In genomic region chr15:39413558-39413957, GRCh38 we compare ENCODE assay signal across 12 cellular contexts.
DNase-seq lines count a peak whose midpoint lies in the region; ATAC-seq and TF ChIP-seq lines count a peak whose summit lies in the region.
"Had no signal": no experiment of that assay in that cellular context is flagged by ENCODE, and none has a peak within 500 bp of the region (broad histone marks: within the 10 kb centered on the region; RNA-seq: fewer than 3 reads in every experiment).

No MANE protein-coding gene starts in this region.

- H3K27me3 Mint-ChIP-seq in stimulated activated memory B cell treated with anti-CD40 and anti-IgM and Interleukin-4, amounts not matched to agents 10 μg/mL and 1 μg/mL and 100 μg/mL, for 72 hours = no peaks in the 10 kb centered on the region

- peaks cover 3% of the 10 kb centered on the region for H3K9me3 Mint-ChIP-seq in stimulated activated memory B cell treated with anti-CD40 and anti-IgM and Interleukin-4, amounts not matched to agents 10 μg/mL and 1 μg/mL and 100 μg/mL, for 72 hours

- no peak overlapping the region for H3K4me3 Mint-ChIP-seq in stimulated activated memory B cell treated with anti-CD40 and anti-IgM and Interleukin-4, amounts not matched to agents 10 μg/mL and 1 μg/mL and 100 μg/mL, for 72 hours
- H3K4me3 Mint-ChIP-seq: activated T-cell treated with anti-CD3 and anti-CD28 coated beads, Interleukin-2, amount 50 U/mL, for 24 hours; mesothelial cell of epicardium had no signal

- DNase-seq in GM13976 (ENCODE audit: low spot score) (peak; percentile 35), adipocyte (ENCODE audit: low read depth) (peak; percentile 60), ecto neural progenitor cell (ENCODE audit: low spot score) (no peak), anterior cingulate cortex (lab: John Stamatoyannopoulos, UW) (no peak), GF-D8 (lab: John Stamatoyannopoulos, UW) (no peak)
- DNase-seq: activated T-cell treated with anti-CD3 and anti-CD28 coated beads, Interleukin-2, amount 50 U/mL, for 24 hours; NCI-H2227 treated with DMSO at 0.1 percent for 48 hours had no signal

- H3K27ac Mint-ChIP-seq in stimulated activated memory B cell treated with anti-CD40 and anti-IgM and Interleukin-4, amounts not matched to agents 10 μg/mL and 1 μg/mL and 100 μg/mL, for 72 hours = no peak overlapping the region
- H3K27ac Mint-ChIP-seq: activated T-cell treated with anti-CD3 and anti-CD28 coated beads, Interleukin-2, amount 50 U/mL, for 24 hours had no signal

- no peak for TF ChIP-seq CTCF in GM13976 (IDR thresholded peaks at IDR 0.05; ENCODE audit: borderline replicate concordance, control extremely low read depth, extremely low read depth, insufficient read depth, missing control alignments)

- peaks cover 4% of the 10 kb centered on the region for H3K4me1 Mint-ChIP-seq in stimulated activated memory B cell treated with anti-CD40 and anti-IgM and Interleukin-4, amounts not matched to agents 10 μg/mL and 1 μg/mL and 100 μg/mL, for 72 hours

- in situ Hi-C loops in GM13976 (cut with MboI; ENCODE audit: low sequenced_read_pairs, unreplicated experiment) = no loop called here

- H3K27me3 ChIP-seq in adipocyte (replicated peaks; ENCODE audit: control insufficient read depth, insufficient read depth, low read length) = no peaks in the 10 kb centered on the region

- H3K4me3 ChIP-seq in adipocyte (ENCODE audit: low read length) = no peak overlapping the region
- H3K4me3 ChIP-seq: thoracic aorta had no signal

- peaks cover 6% of the 10 kb centered on the region for H3K4me1 ChIP-seq in adipocyte (ENCODE audit: control insufficient read depth, insufficient read depth, low read length)

- peaks cover 9% of the 10 kb centered on the region for H3K9me3 ChIP-seq in adipocyte (ENCODE audit: control insufficient read depth, low read length)
- H3K9me3 ChIP-seq: thoracic aorta had no signal

- no peaks in the 10 kb centered on the region for H3K36me3 Mint-ChIP-seq in stimulated activated memory B cell treated with anti-CD40 and anti-IgM and Interleukin-4, amounts not matched to agents 10 μg/mL and 1 μg/mL and 100 μg/mL, for 72 hours

- no peak overlapping the region for H3K9ac ChIP-seq in adipocyte (ENCODE audit: low read length)

- no peaks in the 10 kb centered on the region for H3K36me3 ChIP-seq in adipocyte (ENCODE audit: control insufficient read depth, insufficient read depth, low read length, severe bottlenecking)
- H3K36me3 ChIP-seq: thoracic aorta had no signal

- ATAC-seq in GM21529 (IDR thresholded peaks at IDR 0.05; ENCODE audit: unreplicated experiment) (peak; percentile 60), HG03175 (IDR thresholded peaks at IDR 0.05; ENCODE audit: unreplicated experiment) (peak; percentile 58)
- ATAC-seq in stimulated activated memory B cell treated with anti-CD40 and anti-IgM and Interleukin-4, amounts not matched to agents 10 μg/mL and 1 μg/mL and 100 μg/mL, for 72 hours = no peak

Comparison
In these comparisons a context has a peak if more than half of its experiments do, and no peak if none do; other contexts are left out.
1. DNase-seq: peak in GM13976 (single experiment) and adipocyte (single experiment); none in ecto neural progenitor cell (single experiment), anterior cingulate cortex (0 of 58) and GF-D8 (single experiment).